ENCODE assay signal across 1 cellular context in the genomic region with DNA sequence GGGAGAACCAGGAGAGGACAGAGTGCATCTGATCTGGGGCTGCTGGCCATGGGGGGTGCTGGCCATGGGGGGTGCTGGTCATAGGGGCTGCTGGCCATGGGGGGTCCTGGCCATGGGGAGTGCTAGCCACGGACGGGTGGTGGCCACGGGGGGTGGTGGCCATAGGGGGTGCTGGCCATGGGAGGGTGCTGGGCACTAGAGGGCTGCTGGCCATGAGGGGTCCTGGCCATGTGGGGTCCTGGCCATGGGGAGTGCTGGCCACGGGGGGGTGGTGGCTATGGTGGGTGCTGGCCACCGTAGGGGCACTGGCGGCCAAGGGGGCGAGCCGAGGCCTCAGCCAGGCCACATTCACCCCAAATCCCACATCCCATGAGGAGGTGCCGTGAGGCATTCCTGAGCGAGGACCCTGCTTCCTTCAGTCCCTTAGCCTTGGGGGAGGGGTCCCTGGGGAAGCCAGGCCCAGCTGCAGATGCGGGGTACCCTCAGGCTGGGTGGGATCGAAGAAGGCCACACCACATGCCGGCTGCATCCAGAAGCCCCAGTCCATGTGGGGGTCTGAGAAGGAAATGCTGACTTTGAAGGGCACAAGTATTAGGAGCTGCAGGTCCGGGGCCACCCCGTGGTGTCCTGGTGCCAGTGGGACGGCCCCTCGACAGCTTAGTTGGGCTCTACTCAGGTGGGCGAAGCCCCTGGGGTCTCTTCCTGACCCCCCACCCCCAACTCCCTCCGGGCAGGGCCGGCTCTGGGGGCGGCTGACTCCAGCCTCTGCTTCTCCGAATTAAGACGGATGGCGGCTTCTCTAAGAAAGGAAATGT.
TF ChIP-seq lines count a peak whose summit lies in the region.

No MANE protein-coding gene starts in this region.

TF ChIP-seq in SK-N-SH treated with all-trans-retinoic acid at 6 μM for 48 hours, 23 proteins besides CTCF, POLR2A, EP300 and RAD21 (continued from another document):
- no peak for TF ChIP-seq ARNTL (CRISPR knock-in tag; IDR thresholded peaks at IDR 0.05; ENCODE audit: borderline replicate concordance, low read depth)
- TF ChIP-seq RARB (CRISPR knock-in tag; IDR thresholded peaks at IDR 0.05): no peak
- TF ChIP-seq ZNF8 (CRISPR knock-in tag; IDR thresholded peaks at IDR 0.05): no peak
- TF ChIP-seq, protein P1, sequence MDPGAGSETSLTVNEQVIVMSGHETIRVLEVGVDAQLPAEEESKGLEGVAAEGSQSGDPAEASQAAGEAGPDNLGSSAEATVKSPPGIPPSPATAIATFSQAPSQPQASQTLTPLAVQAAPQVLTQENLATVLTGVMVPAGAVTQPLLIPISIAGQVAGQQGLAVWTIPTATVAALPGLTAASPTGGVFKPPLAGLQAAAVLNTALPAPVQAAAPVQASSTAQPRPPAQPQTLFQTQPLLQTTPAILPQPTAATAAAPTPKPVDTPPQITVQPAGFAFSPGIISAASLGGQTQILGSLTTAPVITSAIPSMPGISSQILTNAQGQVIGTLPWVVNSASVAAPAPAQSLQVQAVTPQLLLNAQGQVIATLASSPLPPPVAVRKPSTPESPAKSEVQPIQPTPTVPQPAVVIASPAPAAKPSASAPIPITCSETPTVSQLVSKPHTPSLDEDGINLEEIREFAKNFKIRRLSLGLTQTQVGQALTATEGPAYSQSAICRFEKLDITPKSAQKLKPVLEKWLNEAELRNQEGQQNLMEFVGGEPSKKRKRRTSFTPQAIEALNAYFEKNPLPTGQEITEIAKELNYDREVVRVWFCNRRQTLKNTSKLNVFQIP (CRISPR knock-in tag; IDR thresholded peaks at IDR 0.05; ENCODE audit: borderline replicate concordance, low read depth): no peak
- TF ChIP-seq ESRRG (CRISPR knock-in tag; IDR thresholded peaks at IDR 0.05): no peak
- TF ChIP-seq ZFP3 (CRISPR knock-in tag; IDR thresholded peaks at IDR 0.05): no peak
- no peak for TF ChIP-seq ZNF70 (CRISPR knock-in tag; IDR thresholded peaks at IDR 0.05)
- no peak for TF ChIP-seq PPARA (CRISPR knock-in tag; IDR thresholded peaks at IDR 0.05; ENCODE audit: borderline replicate concordance)
- no peak for TF ChIP-seq CSDC2 (CRISPR knock-in tag; IDR thresholded peaks at IDR 0.05)
- TF ChIP-seq TOX (CRISPR knock-in tag; IDR thresholded peaks at IDR 0.05; ENCODE audit: borderline replicate concordance): no peak
- TF ChIP-seq OSR1 (CRISPR knock-in tag; IDR thresholded peaks at IDR 0.05): no peak
- TF ChIP-seq, protein P2, sequence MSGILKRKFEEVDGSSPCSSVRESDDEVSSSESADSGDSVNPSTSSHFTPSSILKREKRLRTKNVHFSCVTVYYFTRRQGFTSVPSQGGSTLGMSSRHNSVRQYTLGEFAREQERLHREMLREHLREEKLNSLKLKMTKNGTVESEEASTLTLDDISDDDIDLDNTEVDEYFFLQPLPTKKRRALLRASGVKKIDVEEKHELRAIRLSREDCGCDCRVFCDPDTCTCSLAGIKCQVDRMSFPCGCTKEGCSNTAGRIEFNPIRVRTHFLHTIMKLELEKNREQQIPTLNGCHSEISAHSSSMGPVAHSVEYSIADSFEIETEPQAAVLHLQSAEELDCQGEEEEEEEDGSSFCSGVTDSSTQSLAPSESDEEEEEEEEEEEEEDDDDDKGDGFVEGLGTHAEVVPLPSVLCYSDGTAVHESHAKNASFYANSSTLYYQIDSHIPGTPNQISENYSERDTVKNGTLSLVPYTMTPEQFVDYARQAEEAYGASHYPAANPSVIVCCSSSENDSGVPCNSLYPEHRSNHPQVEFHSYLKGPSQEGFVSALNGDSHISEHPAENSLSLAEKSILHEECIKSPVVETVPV (CRISPR knock-in tag; IDR thresholded peaks at IDR 0.05): no peak
- no peak for TF ChIP-seq ZFP30 (CRISPR knock-in tag; IDR thresholded peaks at IDR 0.05)
- no peak for TF ChIP-seq TCF4 (CRISPR knock-in tag; IDR thresholded peaks at IDR 0.05; ENCODE audit: borderline replicate concordance)
- TF ChIP-seq ISL1 (CRISPR knock-in tag; IDR thresholded peaks at IDR 0.05): no peak
- TF ChIP-seq SNAI2 (CRISPR knock-in tag; IDR thresholded peaks at IDR 0.05): no peak
- no peak for TF ChIP-seq ZNF565 (CRISPR knock-in tag; conservative IDR thresholded peaks at IDR 0.05; ENCODE audit: low read depth)
